In the genomic region with DNA sequence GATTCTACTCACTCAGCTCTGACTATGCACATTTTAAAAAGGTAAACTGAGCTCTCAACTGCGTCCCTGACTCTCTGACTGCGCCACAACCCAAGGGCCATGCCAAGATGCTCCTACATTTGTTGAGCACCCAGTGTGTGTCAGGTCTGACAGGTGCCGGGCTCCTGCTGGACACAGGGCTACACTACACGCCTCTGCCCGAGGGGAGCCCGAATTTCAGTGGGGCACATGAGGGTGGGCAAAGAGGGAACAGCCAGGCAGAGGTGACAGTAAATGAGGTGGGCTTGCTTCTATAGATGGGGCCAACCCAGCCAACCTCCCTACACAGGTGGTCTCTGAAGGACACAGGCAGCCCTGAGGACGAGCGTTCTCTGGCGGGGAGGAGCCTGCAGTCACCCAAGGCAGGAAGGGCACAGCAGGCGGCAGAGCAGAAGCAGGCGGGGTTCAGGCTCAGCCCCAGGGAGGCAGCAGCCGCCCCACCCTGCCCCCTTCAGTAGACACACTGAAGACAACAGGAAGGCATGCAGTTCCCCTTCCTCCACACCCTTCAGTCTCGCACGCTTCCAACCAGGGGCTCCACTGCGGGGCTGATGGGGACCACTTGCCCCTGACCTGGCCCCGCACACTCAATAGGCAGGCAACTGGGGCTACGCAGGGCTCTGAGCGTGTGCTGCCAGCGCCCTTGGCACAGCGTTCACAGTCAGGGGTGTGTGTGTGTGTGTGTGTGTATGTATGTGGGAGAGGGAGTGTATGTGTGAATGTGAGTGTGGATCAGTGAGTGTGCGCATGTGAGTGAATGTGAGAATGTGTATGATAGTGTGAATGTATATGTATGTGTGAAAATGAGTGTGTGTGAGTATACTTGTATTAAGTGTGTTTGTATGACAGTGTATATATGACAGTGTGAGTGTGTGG, we compare ENCODE assay signal across 10 cellular contexts.
DNase-seq lines count a peak whose midpoint lies in the region; ATAC-seq, FAIRE-seq and TF ChIP-seq lines count a peak whose summit lies in the region.
"Had no signal": no experiment of that assay in that cellular context is flagged by ENCODE, and none has a peak within 500 bp of the region (broad histone marks: within the 10 kb centered on the region; RNA-seq: fewer than 3 reads in every experiment).

No MANE protein-coding gene starts in this region.

- no peaks in the 10 kb centered on the region for H3K9me3 Mint-ChIP-seq in activated naive CD8-positive, alpha-beta T cell treated with anti-CD3 and anti-CD28 coated beads, Interleukin-2, amount 50 U/mL, for 24 hours

- no peak overlapping the region for H2AFZ ChIP-seq in hepatocyte

- no peak for TF ChIP-seq CTCF in A673 (conservative IDR thresholded peaks at IDR 0.05; ENCODE audit: low read depth, low read length)
- no peak for TF ChIP-seq CTCF in hepatocyte (IDR thresholded peaks at IDR 0.05; ENCODE audit: poor library complexity)

- H3K4me3 ChIP-seq in A673 (ENCODE audit: low read depth, low read length, poor library complexity, severe bottlenecking) (no peak overlapping the region), small intestine (ENCODE audit: low read depth in 1 of 2, low read length in 2 of 2) (peak overlapping the region in 1 of 2 donors; percentile 1), hepatocyte (no peak overlapping the region)

- peak; percentile 79 to 80 for ATAC-seq in activated CD4-positive, CD25-positive, alpha-beta regulatory T cell treated with anti-CD3 and anti-CD28 coated beads, Interleukin-2, amount 50 U/mL, for 24 hours
- ATAC-seq in activated naive CD8-positive, alpha-beta T cell treated with anti-CD3 and anti-CD28 coated beads, Interleukin-2, amount 50 U/mL, for 24 hours: peak; percentile 89
- ATAC-seq in GM19397 (IDR thresholded peaks at IDR 0.05; ENCODE audit: unreplicated experiment): no peak

- peaks cover 51% of the 10 kb centered on the region for H3K4me1 Mint-ChIP-seq in activated naive CD8-positive, alpha-beta T cell treated with anti-CD3 and anti-CD28 coated beads, Interleukin-2, amount 50 U/mL, for 24 hours

- peak; percentile 15 for DNase-seq in A673 (ENCODE audit: low spot score)
- DNase-seq in activated naive CD8-positive, alpha-beta T cell treated with anti-CD3 and anti-CD28 coated beads, Interleukin-2, amount 50 U/mL, for 24 hours: peak; percentile 71
- peak; percentile 28 for DNase-seq in small intestine
- DNase-seq in erythroblast (lab: John Stamatoyannopoulos, UW): no peak
- DNase-seq in hepatocyte (ENCODE audit: low spot score): no peak
- DNase-seq in head of caudate nucleus: no peak
- DNase-seq: ACHN, hypothalamus had no signal

- no peaks in the 10 kb centered on the region for H3K9me2 ChIP-seq in hepatocyte (replicated peaks; ENCODE audit: insufficient read depth)

- H3K4me1 ChIP-seq in A673 (ENCODE audit: insufficient read depth, low read length, poor library complexity, severe bottlenecking) (no peaks in the 10 kb centered on the region), small intestine (ENCODE audit: control insufficient read depth in 2 of 2, insufficient read depth in 1 of 2, low read depth in 1 of 2, low read length in 1 of 2) (no peaks in the 10 kb centered on the region), hepatocyte (ENCODE audit: insufficient read depth) (no peaks in the 10 kb centered on the region)

- no peaks in the 10 kb centered on the region for H3K27me3 Mint-ChIP-seq in activated naive CD8-positive, alpha-beta T cell treated with anti-CD3 and anti-CD28 coated beads, Interleukin-2, amount 50 U/mL, for 24 hours

- no peaks in the 10 kb centered on the region for H3K9me3 ChIP-seq in A673 (ENCODE audit: low read depth, low read length, poor library complexity, severe bottlenecking)
- no peaks in the 10 kb centered on the region for H3K9me3 ChIP-seq in small intestine (ENCODE audit: control insufficient read depth, low read depth)
- no peaks in the 10 kb centered on the region for H3K9me3 ChIP-seq in hepatocyte (ENCODE audit: low read depth)

- H3K36me3 ChIP-seq in A673 (ENCODE audit: insufficient read depth, low read length, poor library complexity, severe bottlenecking): no peaks in the 10 kb centered on the region
- peaks cover 0 to 2% of the 10 kb centered on the region in 2 donors for H3K36me3 ChIP-seq in small intestine (ENCODE audit: control insufficient read depth in 2 of 2, insufficient read depth in 2 of 2, low read length in 2 of 2)
- H3K36me3 ChIP-seq in hepatocyte (replicated peaks; ENCODE audit: insufficient read depth, low read depth): no peaks in the 10 kb centered on the region

- H3K27ac Mint-ChIP-seq in activated naive CD8-positive, alpha-beta T cell treated with anti-CD3 and anti-CD28 coated beads, Interleukin-2, amount 50 U/mL, for 24 hours: peak overlapping the region; percentile 87

- intact Hi-C loops in A673 (cut with micrococcal nuclease; ENCODE audit: unreplicated experiment) (no loop called here), head of caudate nucleus (cut with DNase I) (no loop called here)

- H3K4me3 Mint-ChIP-seq in activated naive CD8-positive, alpha-beta T cell treated with anti-CD3 and anti-CD28 coated beads, Interleukin-2, amount 50 U/mL, for 24 hours: peak overlapping the region; percentile 73

- CTCF ChIA-PET in A673 (lab: Charles Lee): no interaction called here

- no TSS peak for BruUV-seq in A673 (replicated peaks; lab: Mats Ljungman, UMichigan)

- no peak for FAIRE-seq in small intestine (lab: Jason Lieb, UNC)

- peaks cover 50% of the 10 kb centered on the region for H3K36me3 Mint-ChIP-seq in activated naive CD8-positive, alpha-beta T cell treated with anti-CD3 and anti-CD28 coated beads, Interleukin-2, amount 50 U/mL, for 24 hours (ENCODE audit: low read depth)

- H3K27me3 ChIP-seq in A673 (replicated peaks; ENCODE audit: insufficient read depth, low read depth, low read length, poor library complexity) (no peaks in the 10 kb centered on the region), small intestine (ENCODE audit: control insufficient read depth in 2 of 2, insufficient read depth in 2 of 2, low read length in 2 of 2) (no peaks in the 10 kb centered on the region), hepatocyte (no peaks in the 10 kb centered on the region)

- no peaks in the 10 kb centered on the region for H3K79me2 ChIP-seq in hepatocyte

- WGBS in small intestine, 3 donors: 73 to 90% (median 75%) methylated on average over 20 to 21 of the region's 21 CpGs
- WGBS in hepatocyte (ENCODE audit: low lambda C conversion rate, missing lambda C conversion rate): 96% methylated on average over 21 of the region's 21 CpGs

- H4K20me1 ChIP-seq in hepatocyte (ENCODE audit: insufficient read depth, poor library complexity, severe bottlenecking): no peaks in the 10 kb centered on the region

- POLR2A ChIA-PET in A673 (lab: Charles Lee; ENCODE audit: low non-redundant PET): no interaction called here

- no peak for TF ChIP-seq POLR2A in erythroblast (IDR thresholded peaks at IDR 0.05; ENCODE audit: low read length)

- no peak overlapping the region for H3K4me2 ChIP-seq in hepatocyte

- H3K27ac ChIP-seq in A673 (ENCODE audit: low read depth, low read length, poor library complexity, severe bottlenecking): no peak overlapping the region
- peak overlapping the region; percentile 51 to 70 for H3K27ac ChIP-seq in small intestine (ENCODE audit: low read depth in 1 of 2, low read length in 1 of 2)
- H3K27ac ChIP-seq in hepatocyte: no peak overlapping the region

Comparison
In these comparisons a context has a peak if more than half of its experiments do, and no peak if none do; other contexts are left out.
1. DNase-seq: peak in A673 (single experiment), activated naive CD8-positive, alpha-beta T cell treated with anti-CD3 and anti-CD28 coated beads, Interleukin-2, amount 50 U/mL, for 24 hours (single experiment) and small intestine (single experiment); none in erythroblast (0 of 2), hepatocyte (single experiment) and head of caudate nucleus (0 of 42).
2. H3K27ac ChIP-seq: peak in small intestine (2 of 2); none in A673 (single experiment) and hepatocyte (single experiment).